In genomic region chr22:40233886-40234285, GRCh38 we compare ENCODE assay signal across 32 cellular contexts.
"Had no signal": no experiment of that assay in that cellular context is flagged by ENCODE, and none has a peak within 500 bp of the region (broad histone marks: within the 10 kb centered on the region; RNA-seq: fewer than 3 reads in every experiment).

No MANE protein-coding gene starts in this region.

- H2AFZ ChIP-seq: hepatocyte had no signal

- H3K27ac Mint-ChIP-seq: memory B cell; mesothelial cell of epicardium; natural killer cell treated with Interleukin-12 subunit alpha and Interleukin-12 subunit beta and Interleukin-15 and Interleukin-18, amount 100 ng/mL, for 72 hours; stimulated activated naive CD8-positive, alpha-beta T cell treated with anti-CD3 and anti-CD28 coated beads, Interleukin-15, amount 100 ng/mL, for 72 hours had no signal

- H3K36me3 ChIP-seq: pancreas, vagina had no signal

- H3K9me3 ChIP-seq: esophagus muscularis mucosa, gastroesophageal sphincter, heart left ventricle, mucosa of descending colon, neutrophil, pancreas, right atrium auricular region, suprapubic skin, transverse colon, upper lobe of right lung, vagina had no signal

- ATAC-seq: foreskin keratinocyte; gastroesophageal sphincter; heart left ventricle; left lobe of liver; mucosa of descending colon; natural killer cell treated with Interleukin-12 subunit alpha and Interleukin-12 subunit beta and Interleukin-15 and Interleukin-18, amount 100 ng/mL, for 72 hours; pancreas; sciatic nerve; stimulated activated naive CD8-positive, alpha-beta T cell treated with anti-CD3 and anti-CD28 coated beads, Interleukin-15, amount 100 ng/mL, for 72 hours; upper lobe of right lung had no signal

- H3K4me3 ChIP-seq: dorsolateral prefrontal cortex, esophagus muscularis mucosa, gastroesophageal sphincter, heart left ventricle, hepatocyte, lung, mucosa of descending colon, pancreas, right atrium auricular region, smooth muscle cell, suprapubic skin, transverse colon, upper lobe of right lung, vagina had no signal

- DNase-seq: dorsolateral prefrontal cortex; effector CD4-positive, alpha-beta T cell; foreskin keratinocyte; heart left ventricle; kidney; mucosa of descending colon; naive B cell; pancreas; stimulated activated CD4-positive, alpha-beta T cell treated with anti-CD3 and anti-CD28 coated beads, Interleukin-12 subunit alpha, Interleukin-12 subunit beta, amount 100 ng/mL, for 4 hours; stimulated activated CD4-positive, alpha-beta T cell treated with anti-CD3 and anti-CD28 coated beads, Interleukin-1b, Interleukin-23, amount 100 ng/mL, for 48 hours; stimulated activated CD4-positive, alpha-beta T cell treated with anti-CD3 and anti-CD28 coated beads, Interleukin-4, amount 100 ng/mL, for 1 hour; stimulated activated CD8-positive, alpha-beta memory T cell treated with anti-CD3 and anti-CD28 coated beads, Interleukin-4, amount 100 ng/mL, for 48 hours; stimulated activated naive CD4-positive, alpha-beta T cell; stimulated activated naive CD8-positive, alpha-beta T cell treated with anti-CD3 and anti-CD28 coated beads, Interleukin-15, amount 100 ng/mL, for 72 hours; transverse colon; upper lobe of right lung had no signal

- H3K4me2 ChIP-seq: hepatocyte, smooth muscle cell had no signal

- H3K27me3 Mint-ChIP-seq: memory B cell; naive B cell; natural killer cell treated with Interleukin-12 subunit alpha and Interleukin-12 subunit beta and Interleukin-15 and Interleukin-18, amount 100 ng/mL, for 72 hours; stimulated activated naive CD8-positive, alpha-beta T cell treated with anti-CD3 and anti-CD28 coated beads, Interleukin-15, amount 100 ng/mL, for 72 hours had no signal

- H3K9me3 Mint-ChIP-seq: memory B cell; mesothelial cell of epicardium; naive B cell; natural killer cell treated with Interleukin-12 subunit alpha and Interleukin-12 subunit beta and Interleukin-15 and Interleukin-18, amount 100 ng/mL, for 72 hours; neural crest cell; stimulated activated naive CD8-positive, alpha-beta T cell treated with anti-CD3 and anti-CD28 coated beads, Interleukin-15, amount 100 ng/mL, for 72 hours had no signal

- H3K27me3 ChIP-seq: dorsolateral prefrontal cortex, esophagus muscularis mucosa, foreskin keratinocyte, gastroesophageal sphincter, heart left ventricle, hepatocyte, neutrophil, pancreas, right atrium auricular region, suprapubic skin, transverse colon, upper lobe of right lung, vagina had no signal

- H3K27ac ChIP-seq: dorsolateral prefrontal cortex, epithelial cell of prostate, esophagus muscularis mucosa, foreskin keratinocyte, gastroesophageal sphincter, heart left ventricle, hepatocyte, neutrophil, pancreas, right atrium auricular region, suprapubic skin, transverse colon, upper lobe of right lung, vagina had no signal

- H3K4me3 Mint-ChIP-seq: memory B cell; mesothelial cell of epicardium; natural killer cell treated with Interleukin-12 subunit alpha and Interleukin-12 subunit beta and Interleukin-15 and Interleukin-18, amount 100 ng/mL, for 72 hours; neural crest cell; stimulated activated naive CD8-positive, alpha-beta T cell treated with anti-CD3 and anti-CD28 coated beads, Interleukin-15, amount 100 ng/mL, for 72 hours had no signal
